Comparison of ENCODE assay signal across 25 cellular contexts in the genomic region with DNA sequence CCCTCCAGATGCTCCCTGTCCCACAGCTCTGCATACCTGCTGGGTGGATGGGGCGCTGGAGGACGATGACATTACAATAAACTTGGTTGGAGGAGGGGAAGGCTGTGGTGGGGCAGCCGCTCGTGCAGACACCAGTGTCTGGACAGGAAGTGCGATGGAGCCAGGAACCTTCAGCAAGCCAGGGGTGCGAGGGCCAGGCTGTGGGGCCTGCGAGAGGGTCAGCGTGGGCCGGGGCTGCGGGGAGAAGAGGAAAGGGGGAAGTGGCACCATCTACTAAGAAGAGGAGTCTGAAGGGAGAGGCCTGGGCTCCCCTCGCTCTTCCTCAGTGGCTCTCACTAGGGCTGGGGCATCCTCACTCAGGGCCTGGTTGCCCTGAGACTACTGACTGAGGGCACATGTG.
"Had no signal": no experiment of that assay in that cellular context is flagged by ENCODE, and none has a peak within 500 bp of the region (broad histone marks: within the 10 kb centered on the region; RNA-seq: fewer than 3 reads in every experiment).

No MANE protein-coding gene starts in this region.

- H3K27ac Mint-ChIP-seq: activated T-helper 1 cell treated with anti-CD3 and anti-CD28 coated beads, Interleukin-12 subunit alpha, Interleukin-12 subunit beta, Interleukin-2, Interleukin-4 antibody, amounts not matched to agents 30 ng/mL and 10 ng/mL and 1 ng/mL, durations not matched to agents 14 hours and 24 hours and 36 hours; naive B cell; T-helper 2 cell treated with Interferon-gamma antibody and Interleukin-4, amounts not matched to agents 5 μg/mL and 100 μg/mL, for 36 hours had no signal

- H3K36me3 Mint-ChIP-seq: naive B cell had no signal

- H3K9me3 ChIP-seq: heart left ventricle, left lung, pancreas, prostate gland, testis had no signal

- H3K9me3 Mint-ChIP-seq: activated T-helper 1 cell treated with anti-CD3 and anti-CD28 coated beads, Interleukin-12 subunit alpha, Interleukin-12 subunit beta, Interleukin-2, Interleukin-4 antibody, amounts not matched to agents 30 ng/mL and 10 ng/mL and 1 ng/mL, durations not matched to agents 14 hours and 24 hours and 36 hours; naive B cell; T-helper 2 cell treated with Interferon-gamma antibody and Interleukin-4, amounts not matched to agents 5 μg/mL and 100 μg/mL, for 36 hours had no signal

- DNase-seq: activated CD4-positive, alpha-beta T cell treated with anti-CD3 and anti-CD28 coated beads for 4 hours; activated CD4-positive, alpha-beta T cell treated with anti-CD3 and anti-CD28 coated beads, Interleukin-2, amount 50 U/mL, for 4 hours; activated effector memory CD4-positive, alpha-beta T cell treated with anti-CD3 and anti-CD28 coated beads, Interleukin-2, amount 50 U/mL, for 16 hours; activated naive CD4-positive, alpha-beta T cell treated with anti-CD3 and anti-CD28 coated beads, Interleukin-2, amount 50 U/mL, for 16 hours; activated T-cell treated with anti-CD3 and anti-CD28 coated beads, Interleukin-2, amount 50 U/mL, for 1 hour; amniotic stem cell; brain microvascular endothelial cell; cortex of kidney; foreskin fibroblast; heart left ventricle; kidney glomerular epithelial cell; naive B cell; pancreas; retina; stimulated activated CD4-positive, alpha-beta T cell treated with anti-CD3 and anti-CD28 coated beads, Interleukin-12 subunit alpha, Interleukin-12 subunit beta, amount 100 ng/mL, for 4 hours; stimulated activated CD4-positive, alpha-beta T cell treated with anti-CD3 and anti-CD28 coated beads, Interleukin-4, amount 100 ng/mL, for 1 hour; stimulated activated naive CD8-positive, alpha-beta T cell treated with anti-CD3 and anti-CD28 coated beads, Interleukin-15, Interleukin-2, amounts not matched to agents 100 U/mL and 50 U/mL, for 24 hours; T-helper 1 cell; testis; trophoblast cell had no signal

- H3K4me3 Mint-ChIP-seq: activated T-helper 1 cell treated with anti-CD3 and anti-CD28 coated beads, Interleukin-12 subunit alpha, Interleukin-12 subunit beta, Interleukin-2, Interleukin-4 antibody, amounts not matched to agents 30 ng/mL and 10 ng/mL and 1 ng/mL, durations not matched to agents 14 hours and 24 hours and 36 hours; T-helper 2 cell treated with Interferon-gamma antibody and Interleukin-4, amounts not matched to agents 5 μg/mL and 100 μg/mL, for 36 hours had no signal

- H3K4me3 ChIP-seq: heart left ventricle, left lung, pancreas, prostate gland, skin epidermis, testis had no signal

- H3K27ac ChIP-seq: brain microvascular endothelial cell, heart left ventricle, left lung, pancreas, prostate gland, skin epidermis, testis had no signal

- ATAC-seq: left lung; pancreas; stimulated activated naive CD8-positive, alpha-beta T cell treated with anti-CD3 and anti-CD28 coated beads, Interleukin-15, Interleukin-2, amounts not matched to agents 100 U/mL and 50 U/mL, for 24 hours had no signal

- H3K27me3 Mint-ChIP-seq: naive B cell had no signal

- H3K27me3 ChIP-seq: brain microvascular endothelial cell, heart left ventricle, left lung, pancreas, testis had no signal

- H3K4me1 ChIP-seq: heart left ventricle, left lung, pancreas, prostate gland, testis had no signal
